In the genomic region with DNA sequence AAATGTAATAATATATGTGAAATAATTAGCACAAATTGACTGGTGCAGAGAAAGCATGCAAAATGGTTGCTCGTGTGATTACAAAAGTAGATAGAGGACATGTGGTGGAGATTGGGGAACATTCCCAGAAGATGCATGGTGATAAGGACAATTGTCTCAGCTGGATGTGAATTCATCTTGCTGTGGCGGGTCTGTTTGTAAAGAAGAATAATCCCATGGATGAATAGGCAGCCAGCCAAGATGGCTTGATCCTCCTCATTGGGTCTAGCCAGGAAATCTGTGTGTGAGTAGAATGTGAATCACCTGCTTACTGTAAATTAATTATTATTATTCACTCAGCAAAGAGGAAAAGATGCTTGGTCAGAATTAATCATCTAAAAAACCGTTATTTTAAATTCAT, we compare ENCODE assay signal across 1 cellular context.
A peak's percentile ranks its signal among the peaks of the same experiment; 100 is the strongest.
TF ChIP-seq lines count a peak whose summit lies in the region.

No MANE protein-coding gene starts in this region.

TF ChIP-seq in SK-N-SH, 30 proteins besides CTCF, POLR2A, EP300 and RAD21 (continued from another document):
- TF ChIP-seq, protein P1, sequence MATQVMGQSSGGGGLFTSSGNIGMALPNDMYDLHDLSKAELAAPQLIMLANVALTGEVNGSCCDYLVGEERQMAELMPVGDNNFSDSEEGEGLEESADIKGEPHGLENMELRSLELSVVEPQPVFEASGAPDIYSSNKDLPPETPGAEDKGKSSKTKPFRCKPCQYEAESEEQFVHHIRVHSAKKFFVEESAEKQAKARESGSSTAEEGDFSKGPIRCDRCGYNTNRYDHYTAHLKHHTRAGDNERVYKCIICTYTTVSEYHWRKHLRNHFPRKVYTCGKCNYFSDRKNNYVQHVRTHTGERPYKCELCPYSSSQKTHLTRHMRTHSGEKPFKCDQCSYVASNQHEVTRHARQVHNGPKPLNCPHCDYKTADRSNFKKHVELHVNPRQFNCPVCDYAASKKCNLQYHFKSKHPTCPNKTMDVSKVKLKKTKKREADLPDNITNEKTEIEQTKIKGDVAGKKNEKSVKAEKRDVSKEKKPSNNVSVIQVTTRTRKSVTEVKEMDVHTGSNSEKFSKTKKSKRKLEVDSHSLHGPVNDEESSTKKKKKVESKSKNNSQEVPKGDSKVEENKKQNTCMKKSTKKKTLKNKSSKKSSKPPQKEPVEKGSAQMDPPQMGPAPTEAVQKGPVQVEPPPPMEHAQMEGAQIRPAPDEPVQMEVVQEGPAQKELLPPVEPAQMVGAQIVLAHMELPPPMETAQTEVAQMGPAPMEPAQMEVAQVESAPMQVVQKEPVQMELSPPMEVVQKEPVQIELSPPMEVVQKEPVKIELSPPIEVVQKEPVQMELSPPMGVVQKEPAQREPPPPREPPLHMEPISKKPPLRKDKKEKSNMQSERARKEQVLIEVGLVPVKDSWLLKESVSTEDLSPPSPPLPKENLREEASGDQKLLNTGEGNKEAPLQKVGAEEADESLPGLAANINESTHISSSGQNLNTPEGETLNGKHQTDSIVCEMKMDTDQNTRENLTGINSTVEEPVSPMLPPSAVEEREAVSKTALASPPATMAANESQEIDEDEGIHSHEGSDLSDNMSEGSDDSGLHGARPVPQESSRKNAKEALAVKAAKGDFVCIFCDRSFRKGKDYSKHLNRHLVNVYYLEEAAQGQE (IDR thresholded peaks at IDR 0.05; ENCODE audit: low read depth, low read length) = no peak
- TF ChIP-seq, protein P2, sequence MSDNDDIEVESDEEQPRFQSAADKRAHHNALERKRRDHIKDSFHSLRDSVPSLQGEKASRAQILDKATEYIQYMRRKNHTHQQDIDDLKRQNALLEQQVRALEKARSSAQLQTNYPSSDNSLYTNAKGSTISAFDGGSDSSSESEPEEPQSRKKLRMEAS (IDR thresholded peaks at IDR 0.05; ENCODE audit: low read depth) = no peak; the same call in 1 of the 2 replicates
- TF ChIP-seq FOSL2 (IDR thresholded peaks at IDR 0.05; ENCODE audit: borderline replicate concordance, low read depth) (peak; percentile 64; the same call in 1 of the 2 replicates), RXRA (IDR thresholded peaks at IDR 0.05; ENCODE audit: borderline replicate concordance, low read depth) (no peak), EZH2phosphoT487 (IDR thresholded peaks at IDR 0.05; ENCODE audit: borderline replicate concordance, low read depth) (no peak), SMC3 (IDR thresholded peaks at IDR 0.05; ENCODE audit: low read depth, low read length) (no peak), YY1 (IDR thresholded peaks at IDR 0.05; ENCODE audit: low read depth) (no peak), RCOR1 (IDR thresholded peaks at IDR 0.05; ENCODE audit: low read length) (peak; percentile 65; the same call in 1 of the 2 replicates), RFX5 (IDR thresholded peaks at IDR 0.05; ENCODE audit: low read length) (no peak)
- TF ChIP-seq, protein P3, sequence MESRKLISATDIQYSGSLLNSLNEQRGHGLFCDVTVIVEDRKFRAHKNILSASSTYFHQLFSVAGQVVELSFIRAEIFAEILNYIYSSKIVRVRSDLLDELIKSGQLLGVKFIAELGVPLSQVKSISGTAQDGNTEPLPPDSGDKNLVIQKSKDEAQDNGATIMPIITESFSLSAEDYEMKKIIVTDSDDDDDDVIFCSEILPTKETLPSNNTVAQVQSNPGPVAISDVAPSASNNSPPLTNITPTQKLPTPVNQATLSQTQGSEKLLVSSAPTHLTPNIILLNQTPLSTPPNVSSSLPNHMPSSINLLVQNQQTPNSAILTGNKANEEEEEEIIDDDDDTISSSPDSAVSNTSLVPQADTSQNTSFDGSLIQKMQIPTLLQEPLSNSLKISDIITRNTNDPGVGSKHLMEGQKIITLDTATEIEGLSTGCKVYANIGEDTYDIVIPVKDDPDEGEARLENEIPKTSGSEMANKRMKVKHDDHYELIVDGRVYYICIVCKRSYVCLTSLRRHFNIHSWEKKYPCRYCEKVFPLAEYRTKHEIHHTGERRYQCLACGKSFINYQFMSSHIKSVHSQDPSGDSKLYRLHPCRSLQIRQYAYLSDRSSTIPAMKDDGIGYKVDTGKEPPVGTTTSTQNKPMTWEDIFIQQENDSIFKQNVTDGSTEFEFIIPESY (IDR thresholded peaks at IDR 0.05; ENCODE audit: borderline replicate concordance, low read depth) = no peak
- TF ChIP-seq, protein P4, sequence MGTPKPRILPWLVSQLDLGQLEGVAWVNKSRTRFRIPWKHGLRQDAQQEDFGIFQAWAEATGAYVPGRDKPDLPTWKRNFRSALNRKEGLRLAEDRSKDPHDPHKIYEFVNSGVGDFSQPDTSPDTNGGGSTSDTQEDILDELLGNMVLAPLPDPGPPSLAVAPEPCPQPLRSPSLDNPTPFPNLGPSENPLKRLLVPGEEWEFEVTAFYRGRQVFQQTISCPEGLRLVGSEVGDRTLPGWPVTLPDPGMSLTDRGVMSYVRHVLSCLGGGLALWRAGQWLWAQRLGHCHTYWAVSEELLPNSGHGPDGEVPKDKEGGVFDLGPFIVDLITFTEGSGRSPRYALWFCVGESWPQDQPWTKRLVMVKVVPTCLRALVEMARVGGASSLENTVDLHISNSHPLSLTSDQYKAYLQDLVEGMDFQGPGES (IDR thresholded peaks at IDR 0.05; ENCODE audit: low read depth, low read length) = no peak
TF ChIP-seq in SK-N-SH: peak in this region for 8.
